ENCODE assay signal across 6 cellular contexts in the genomic region with DNA sequence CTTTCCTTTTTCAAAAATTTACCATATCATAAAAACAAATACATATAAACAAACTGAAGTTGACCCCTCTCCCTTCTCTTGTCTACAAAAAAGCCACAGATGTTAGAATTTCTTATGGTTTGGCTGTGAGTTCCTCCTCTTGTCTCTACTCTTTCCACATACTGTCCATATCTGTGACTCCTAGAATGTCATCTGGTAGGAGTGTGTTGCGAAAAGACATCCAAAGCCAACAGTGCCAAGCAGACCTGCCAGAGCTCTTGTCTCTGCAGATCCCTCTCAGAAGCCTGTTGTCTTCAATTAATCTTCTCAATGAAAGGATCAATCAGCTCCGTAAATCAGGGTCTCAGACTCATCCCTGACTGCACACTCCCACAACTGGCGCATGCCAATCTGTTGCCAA. TPM values are rescaled to one million over a fixed set of nuclear protein-coding genes. Genes with fewer than 3 reads are reported as not detected.
A peak's percentile ranks its signal among the peaks of the same experiment; 100 is the strongest.
DNase-seq lines count a peak whose midpoint lies in the region; ATAC-seq and TF ChIP-seq lines count a peak whose summit lies in the region.
"Not testable (repeated sequence)": the region's sequence is repeated elsewhere in the genome, so short reads cannot be mapped to it uniquely, and the experiment has no call there.

No MANE protein-coding gene starts in this region.

- H3K27me3 Mint-ChIP-seq in activated naive CD4-positive, alpha-beta T cell treated with anti-CD3 and anti-CD28 coated beads, Interleukin-2, amount 50 U/mL, for 24 hours, result not testable (repeated sequence)

- intact Hi-C loops in Right ventricle myocardium inferior (cut with DNase I), result not testable (repeated sequence)

- H3K27ac Mint-ChIP-seq in activated naive CD4-positive, alpha-beta T cell treated with anti-CD3 and anti-CD28 coated beads, Interleukin-2, amount 50 U/mL, for 24 hours, result peak overlapping the region; percentile 30

- not testable (repeated sequence) for TF ChIP-seq CTCF in NB4 (IDR thresholded peaks at IDR 0.05; ENCODE audit: low read depth, low read length)

- not testable (repeated sequence) for TF ChIP-seq POLR2A in NB4 (IDR thresholded peaks at IDR 0.05; ENCODE audit: extremely low read depth, insufficient read length)

- H3K4me3 ChIP-seq in NB4 (ENCODE audit: low read depth, low read length), result not testable (repeated sequence)

- not testable (repeated sequence) for H3K36me3 Mint-ChIP-seq in activated naive CD4-positive, alpha-beta T cell treated with anti-CD3 and anti-CD28 coated beads, Interleukin-2, amount 50 U/mL, for 24 hours

- peak; percentile 75 for ATAC-seq in Right ventricle myocardium inferior
- peak; percentile 87 for ATAC-seq in left lobe of liver

- H3K4me1 Mint-ChIP-seq in activated naive CD4-positive, alpha-beta T cell treated with anti-CD3 and anti-CD28 coated beads, Interleukin-2, amount 50 U/mL, for 24 hours, result not testable (repeated sequence)

- H3K9me3 Mint-ChIP-seq in activated naive CD4-positive, alpha-beta T cell treated with anti-CD3 and anti-CD28 coated beads, Interleukin-2, amount 50 U/mL, for 24 hours, result not testable (repeated sequence)

- peak; percentile 1 to 4 for DNase-seq in AML-193 (lab: John Stamatoyannopoulos, UW)
- peak; percentile 6 for DNase-seq in NB4 (ENCODE audit: low read depth)
- peak; percentile 53 for DNase-seq in NCI-H82 (lab: John Stamatoyannopoulos, UW)
- DNase-seq in Right ventricle myocardium inferior (ENCODE audit: missing footprints); left lobe of liver (ENCODE audit: low spot score): not testable (repeated sequence)

- not testable (repeated sequence) for H3K4me3 Mint-ChIP-seq in activated naive CD4-positive, alpha-beta T cell treated with anti-CD3 and anti-CD28 coated beads, Interleukin-2, amount 50 U/mL, for 24 hours

RNA-seq across cellular contexts. Expression of gene BDP1, which starts 31.6 kb away (rescaled TPM):
- total RNA-seq in Right ventricle myocardium inferior, result 13.8 TPM
- total RNA-seq in left lobe of liver, result 8.2 TPM
